ENCODE assay signal across 10 cellular contexts in the genomic region with DNA sequence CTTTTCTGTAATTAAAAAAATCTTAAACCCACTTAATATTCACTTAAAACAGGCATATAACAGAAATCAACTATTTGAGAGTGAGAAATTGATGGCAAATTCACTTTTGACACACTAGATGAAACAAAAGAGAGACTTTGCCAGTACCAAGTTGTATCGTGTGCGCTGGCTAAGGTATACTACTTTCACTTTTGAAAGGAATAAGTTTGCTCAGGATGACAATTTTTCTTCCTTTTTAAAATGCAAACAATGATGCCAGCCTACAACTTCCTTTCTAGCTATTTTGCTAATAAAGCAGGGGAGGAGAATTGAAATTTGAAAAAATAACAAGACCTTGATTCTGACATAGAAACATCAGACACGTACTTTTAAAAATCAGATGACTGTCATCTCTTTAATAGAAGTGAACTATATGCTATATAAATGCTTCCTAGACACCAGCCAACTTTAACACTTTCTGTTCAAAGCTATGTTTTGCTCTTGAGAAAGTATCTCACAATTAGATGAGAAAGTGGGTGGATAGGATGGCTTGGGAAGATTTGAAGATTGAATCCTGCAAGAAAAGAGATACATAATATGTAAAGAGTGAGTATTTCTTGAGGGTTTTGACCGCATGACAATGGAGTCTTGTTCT. TPM values are rescaled to one million over a fixed set of nuclear protein-coding genes. Genes with fewer than 3 reads are reported as not detected.
DNase-seq lines count a peak whose midpoint lies in the region; ATAC-seq and TF ChIP-seq lines count a peak whose summit lies in the region.
"Had no signal": no experiment of that assay in that cellular context is flagged by ENCODE, and none has a peak within 500 bp of the region (broad histone marks: within the 10 kb centered on the region; RNA-seq: fewer than 3 reads in every experiment).

No MANE protein-coding gene starts in this region.

- WGBS in thyroid gland, 2 donors: 42 to 44% methylated on average over 4 of the region's 4 CpGs

- no peak for ATAC-seq in activated naive CD8-positive, alpha-beta T cell treated with anti-CD3 and anti-CD28 coated beads, Interleukin-2, amount 50 U/mL, for 24 hours
- ATAC-seq in left lung (peak; percentile 54), HG02840 (IDR thresholded peaks at IDR 0.05; ENCODE audit: low FRiP score, unreplicated experiment) (no peak)
- ATAC-seq: K562 had no signal

- H3K9me3 ChIP-seq in left lung (no peaks in the 10 kb centered on the region), thyroid gland (no peaks in the 10 kb centered on the region)

- no peaks in the 10 kb centered on the region for H3K36me3 Mint-ChIP-seq in activated CD4-positive, alpha-beta T cell treated with anti-CD3 and anti-CD28 coated beads, Interleukin-2, amount 10 ng/mL, durations not matched to agents 7 days and 5 days (ENCODE audit: low read depth)
- H3K36me3 Mint-ChIP-seq in activated naive CD8-positive, alpha-beta T cell treated with anti-CD3 and anti-CD28 coated beads, Interleukin-2, amount 50 U/mL, for 24 hours (ENCODE audit: low read depth): no peaks in the 10 kb centered on the region
- H3K36me3 Mint-ChIP-seq in CD14-positive monocyte: no peaks in the 10 kb centered on the region

- peak overlapping the region; percentile 52 for H3K4me3 Mint-ChIP-seq in activated CD4-positive, alpha-beta T cell treated with anti-CD3 and anti-CD28 coated beads, Interleukin-2, amount 10 ng/mL, durations not matched to agents 7 days and 5 days
- peak overlapping the region; percentile 36 for H3K4me3 Mint-ChIP-seq in activated naive CD8-positive, alpha-beta T cell treated with anti-CD3 and anti-CD28 coated beads, Interleukin-2, amount 50 U/mL, for 24 hours
- peak overlapping the region in 1 of 2 donors; percentile 81 for H3K4me3 Mint-ChIP-seq in CD14-positive monocyte

- DNase-seq in activated CD4-positive, alpha-beta T cell treated with anti-CD3 and anti-CD28 coated beads, Interleukin-2, amount 10 ng/mL, durations not matched to agents 7 days and 5 days: no peak
- DNase-seq in activated CD4-positive, alpha-beta T cell treated with anti-CD3 and anti-CD28 coated beads for 1 hour: no peak
- DNase-seq in activated naive CD8-positive, alpha-beta T cell treated with anti-CD3 and anti-CD28 coated beads, Interleukin-2, amount 50 U/mL, for 24 hours: no peak
- DNase-seq in left lung (no peak), thyroid gland (no peak), SKM-1 treated with dmso at 0.1 percent for 144 hours (lab: John Stamatoyannopoulos, UW; ENCODE audit: unreplicated experiment) (no peak), CD14-positive monocyte (ENCODE audit: low spot score) (no peak)
- DNase-seq: activated CD4-positive, alpha-beta T cell treated with anti-CD3 and anti-CD28 coated beads, Interleukin-2, amount 50 U/mL, for 4 hours had no signal

- H3K9me3 Mint-ChIP-seq in activated CD4-positive, alpha-beta T cell treated with anti-CD3 and anti-CD28 coated beads, Interleukin-2, amount 10 ng/mL, durations not matched to agents 7 days and 5 days: no peaks in the 10 kb centered on the region
- no peaks in the 10 kb centered on the region for H3K9me3 Mint-ChIP-seq in activated naive CD8-positive, alpha-beta T cell treated with anti-CD3 and anti-CD28 coated beads, Interleukin-2, amount 50 U/mL, for 24 hours
- H3K9me3 Mint-ChIP-seq in CD14-positive monocyte: peaks cover 0 to 2% (median 0%) of the 10 kb centered on the region in 7 donors

- peaks cover 16% of the 10 kb centered on the region for H3K27me3 Mint-ChIP-seq in activated CD4-positive, alpha-beta T cell treated with anti-CD3 and anti-CD28 coated beads, Interleukin-2, amount 10 ng/mL, durations not matched to agents 7 days and 5 days
- peaks cover 3% of the 10 kb centered on the region for H3K27me3 Mint-ChIP-seq in activated naive CD8-positive, alpha-beta T cell treated with anti-CD3 and anti-CD28 coated beads, Interleukin-2, amount 50 U/mL, for 24 hours
- peaks cover 0 to 6% (median 3%) of the 10 kb centered on the region in 3 donors for H3K27me3 Mint-ChIP-seq in CD14-positive monocyte (ENCODE audit: low read depth in 3 of 3)

- POLR2A ChIA-PET in activated CD4-positive, alpha-beta T cell treated with anti-CD3 and anti-CD28 coated beads, Interleukin-2, amount 10 ng/mL, durations not matched to agents 7 days and 5 days (lab: Charles Lee): no interaction called here

- no peak for TF ChIP-seq POLR2A in thyroid gland (IDR thresholded peaks at IDR 0.05)

- no peak overlapping the region for H3K27ac Mint-ChIP-seq in activated CD4-positive, alpha-beta T cell treated with anti-CD3 and anti-CD28 coated beads, Interleukin-2, amount 10 ng/mL, durations not matched to agents 7 days and 5 days
- no peak overlapping the region for H3K27ac Mint-ChIP-seq in activated naive CD8-positive, alpha-beta T cell treated with anti-CD3 and anti-CD28 coated beads, Interleukin-2, amount 50 U/mL, for 24 hours
- no peak overlapping the region for H3K27ac Mint-ChIP-seq in CD14-positive monocyte

- peak overlapping the region; percentile 52 to 73 for H3K27ac ChIP-seq in left lung
- peak overlapping the region; percentile 49 to 75 (median 70) for H3K27ac ChIP-seq in thyroid gland

- H3K4me1 ChIP-seq in left lung: no peaks in the 10 kb centered on the region
- H3K4me1 ChIP-seq in thyroid gland: peaks cover 6 to 27% of the 10 kb centered on the region in 2 donors

- CTCF ChIA-PET in activated CD4-positive, alpha-beta T cell treated with anti-CD3 and anti-CD28 coated beads, Interleukin-2, amount 10 ng/mL, durations not matched to agents 7 days and 5 days (lab: Charles Lee): no interaction called here

- intact Hi-C loops in left lung (cut with DNase I) (no loop called here), thyroid gland (cut with DNase I) (no loop called here), CD14-positive monocyte (cut with micrococcal nuclease) (no loop called here)

- TF ChIP-seq CTCF in left lung (IDR thresholded peaks at IDR 0.05) (no peak), thyroid gland (IDR thresholded peaks at IDR 0.05) (no peak), CD14-positive monocyte (IDR thresholded peaks at IDR 0.05) (no peak)

- no peaks in the 10 kb centered on the region for H3K27me3 ChIP-seq in left lung
- H3K27me3 ChIP-seq in thyroid gland: no peaks in the 10 kb centered on the region

- H3K4me3 ChIP-seq in left lung (peak overlapping the region; percentile 1 to 10), thyroid gland (replicated peaks in 1 of 3) (peak overlapping the region in 1 of 3 donors; percentile 5)
- H3K4me3 ChIP-seq: K562 had no signal

- no peaks in the 10 kb centered on the region for H3K36me3 ChIP-seq in left lung
- no peaks in the 10 kb centered on the region for H3K36me3 ChIP-seq in thyroid gland

- H3K4me1 Mint-ChIP-seq in activated CD4-positive, alpha-beta T cell treated with anti-CD3 and anti-CD28 coated beads, Interleukin-2, amount 10 ng/mL, durations not matched to agents 7 days and 5 days: peaks cover 7% of the 10 kb centered on the region
- peaks cover 10% of the 10 kb centered on the region for H3K4me1 Mint-ChIP-seq in activated naive CD8-positive, alpha-beta T cell treated with anti-CD3 and anti-CD28 coated beads, Interleukin-2, amount 50 U/mL, for 24 hours
- peaks cover 23% of the 10 kb centered on the region for H3K4me1 Mint-ChIP-seq in CD14-positive monocyte

RNA-seq across cellular contexts. Expression of a gene that starts 41.6 kb away (rescaled TPM):
- not detected for total RNA-seq in activated CD4-positive, alpha-beta T cell treated with anti-CD3 and anti-CD28 coated beads, Interleukin-2, amount 10 ng/mL, durations not matched to agents 7 days and 5 days
- total RNA-seq in left lung (under 1 TPM; 0.55 to 0.79 TPM), thyroid gland (10 to 100 TPM in 1 of 4 donors, 1 to 10 TPM in 3; 4.8 to 11.5 (median 7.4) TPM)
- not detected for polyA plus RNA-seq in CD14-positive monocyte
- total RNA-seq: K562 had no signal
- polyA plus RNA-seq: K562 had no signal
